ENCODE assay signal across 29 cellular contexts in the genomic region with DNA sequence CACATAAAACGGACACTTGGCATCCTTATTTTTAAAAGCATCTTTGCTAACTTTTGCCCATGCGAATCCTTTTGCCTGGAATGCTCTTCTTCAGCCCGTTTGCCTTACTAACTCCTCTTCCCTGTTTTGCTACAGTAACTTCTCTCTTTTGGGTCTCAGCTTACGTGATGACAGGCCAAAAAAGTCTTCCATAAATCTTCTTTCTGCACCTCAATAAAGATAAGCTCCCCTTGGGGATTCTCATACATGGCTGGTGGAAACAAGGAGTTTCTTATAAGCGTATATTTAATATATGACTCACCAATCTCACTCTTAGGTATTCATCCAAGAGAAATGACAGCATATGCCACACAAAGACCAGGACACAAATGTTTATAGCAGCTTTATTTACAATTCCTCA.
"Had no signal": no experiment of that assay in that cellular context is flagged by ENCODE, and none has a peak within 500 bp of the region (broad histone marks: within the 10 kb centered on the region; RNA-seq: fewer than 3 reads in every experiment).

No MANE protein-coding gene starts in this region.

- ATAC-seq: left colon; left lung; lower lobe of right lung; natural killer cell; right lobe of liver; stimulated activated memory B cell treated with anti-CD40 and anti-IgM and Interleukin-4, amounts not matched to agents 10 μg/mL and 1 μg/mL and 100 μg/mL, for 72 hours; stimulated activated naive CD8-positive, alpha-beta T cell treated with anti-CD3 and anti-CD28 coated beads, Interleukin-15, amount 100 ng/mL, for 72 hours had no signal

- H3K27me3 Mint-ChIP-seq: progenitor cell of endocrine pancreas; stimulated activated naive CD8-positive, alpha-beta T cell treated with anti-CD3 and anti-CD28 coated beads, Interleukin-15, amount 100 ng/mL, for 72 hours had no signal

- H3K9me3 ChIP-seq: lower lobe of right lung, ovary, right atrium auricular region, right lobe of liver, testis, thyroid gland, upper lobe of left lung, vagina had no signal

- H3K4me1 ChIP-seq: left lung, lower lobe of right lung, right atrium auricular region, right lobe of liver, thyroid gland, transverse colon, upper lobe of left lung, vagina had no signal

- H3K4me2 ChIP-seq: smooth muscle cell had no signal

- H3K27ac ChIP-seq: left lung, lower lobe of right lung, ovary, right atrium auricular region, right lobe of liver, testis, thyroid gland, transverse colon, upper lobe of left lung, vagina had no signal

- H3K27me3 ChIP-seq: left lung, ovary, right atrium auricular region, right lobe of liver, testis, thyroid gland, transverse colon, upper lobe of left lung, vagina had no signal

- H3K4me3 ChIP-seq: left lung, lower lobe of right lung, ovary, right atrium auricular region, right lobe of liver, smooth muscle cell, testis, thyroid gland, transverse colon, upper lobe of left lung, vagina had no signal

- H3K4me3 Mint-ChIP-seq: immature natural killer cell; mesothelial cell of epicardium; naive B cell; natural killer cell; nephron progenitor cell; stimulated activated memory B cell treated with anti-CD40 and anti-IgM and Interleukin-4, amounts not matched to agents 10 μg/mL and 1 μg/mL and 100 μg/mL, for 72 hours; stimulated activated naive CD8-positive, alpha-beta T cell treated with anti-CD3 and anti-CD28 coated beads, Interleukin-15, amount 100 ng/mL, for 72 hours had no signal

- H3K36me3 Mint-ChIP-seq: immature natural killer cell; mesothelial cell of epicardium; natural killer cell; stimulated activated memory B cell treated with anti-CD40 and anti-IgM and Interleukin-4, amounts not matched to agents 10 μg/mL and 1 μg/mL and 100 μg/mL, for 72 hours had no signal

- H3K27ac Mint-ChIP-seq: immature natural killer cell; mesothelial cell of epicardium; naive B cell; natural killer cell; nephron progenitor cell; progenitor cell of endocrine pancreas; stimulated activated memory B cell treated with anti-CD40 and anti-IgM and Interleukin-4, amounts not matched to agents 10 μg/mL and 1 μg/mL and 100 μg/mL, for 72 hours; stimulated activated naive CD8-positive, alpha-beta T cell treated with anti-CD3 and anti-CD28 coated beads, Interleukin-15, amount 100 ng/mL, for 72 hours had no signal

- DNase-seq: immature natural killer cell; kidney; left colon; left lung; lower lobe of right lung; mammary epithelial cell; mesenchymal stem cell; naive B cell; natural killer cell; nephron progenitor cell; ovary; right lobe of liver; stimulated activated CD4-positive, alpha-beta T cell treated with anti-CD3 and anti-CD28 coated beads, Interleukin-1b, Interleukin-23, amount 100 ng/mL, for 48 hours; stimulated activated CD4-positive, alpha-beta T cell treated with anti-CD3 and anti-CD28 coated beads, Interleukin-2, amount 100 ng/mL, for 48 hours; stimulated activated CD4-positive, alpha-beta T cell treated with anti-CD3 and anti-CD28 coated beads, Interleukin-4, amount 100 ng/mL, for 4 hours; stimulated activated CD8-positive, alpha-beta memory T cell treated with anti-CD3 and anti-CD28 coated beads, Interleukin-4, amount 100 ng/mL, for 48 hours; stimulated activated naive CD4-positive, alpha-beta T cell treated with Interleukin-2 at 50 U/mL for 16 hours; stimulated activated naive CD8-positive, alpha-beta T cell treated with anti-CD3 and anti-CD28 coated beads, Interleukin-15, amount 100 ng/mL, for 72 hours; substantia nigra; testis; thyroid gland; transverse colon; upper lobe of left lung had no signal

- H3K36me3 ChIP-seq: left lung, lower lobe of right lung, ovary, right atrium auricular region, right lobe of liver, thyroid gland, transverse colon, upper lobe of left lung, vagina had no signal

- H3K4me1 Mint-ChIP-seq: immature natural killer cell; mesothelial cell of epicardium; naive B cell; natural killer cell; stimulated activated memory B cell treated with anti-CD40 and anti-IgM and Interleukin-4, amounts not matched to agents 10 μg/mL and 1 μg/mL and 100 μg/mL, for 72 hours; stimulated activated naive CD8-positive, alpha-beta T cell treated with anti-CD3 and anti-CD28 coated beads, Interleukin-15, amount 100 ng/mL, for 72 hours had no signal
